Comparison of ENCODE assay signal across 27 cellular contexts in the genomic region with DNA sequence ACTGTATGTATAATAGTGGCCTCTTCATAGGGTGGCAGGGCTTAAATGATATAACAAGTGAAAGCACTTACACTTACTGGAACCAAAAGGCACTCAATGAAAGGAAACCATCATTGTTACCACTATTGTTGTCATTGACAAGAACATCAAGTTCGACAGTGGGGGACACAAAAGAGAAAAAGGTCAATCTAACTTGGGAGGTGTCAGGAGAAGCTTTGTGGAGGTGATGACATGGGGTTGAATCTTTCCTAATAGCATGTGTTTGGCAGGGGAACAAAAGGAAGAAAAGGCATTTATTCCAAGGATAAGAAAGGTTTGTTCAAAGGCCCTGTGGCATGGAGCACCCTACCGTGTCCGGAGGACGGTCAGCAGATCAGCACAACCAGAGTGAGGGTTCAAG. TPM values are rescaled to one million over a fixed set of nuclear protein-coding genes. Genes with fewer than 3 reads are reported as not detected.
"Had no signal": no experiment of that assay in that cellular context is flagged by ENCODE, and none has a peak within 500 bp of the region (broad histone marks: within the 10 kb centered on the region; RNA-seq: fewer than 3 reads in every experiment).

No MANE protein-coding gene starts in this region.

- H3K9me3 ChIP-seq: pancreas, psoas muscle, suprapubic skin, thoracic aorta, tibial artery, upper lobe of right lung had no signal

- H3K4me1 ChIP-seq: pancreas, psoas muscle, suprapubic skin, tibial artery, upper lobe of right lung had no signal

- H3K4me3 ChIP-seq: lung, pancreas, psoas muscle, skin epidermis, suprapubic skin, thoracic aorta, tibial artery, upper lobe of right lung had no signal

- FAIRE-seq: keratinocyte, pancreas, urothelium cell line had no signal

- H3K27me3 ChIP-seq: pancreas, suprapubic skin, tibial artery, upper lobe of right lung had no signal

- H3K27ac ChIP-seq: pancreas, psoas muscle, skin epidermis, suprapubic skin, thoracic aorta, tibial artery, upper lobe of right lung had no signal

- H3K36me3 ChIP-seq: thoracic aorta, upper lobe of right lung had no signal

- ATAC-seq: left lobe of liver; natural killer cell; pancreas; psoas muscle; sciatic nerve; stimulated activated effector memory CD8-positive, alpha-beta T cell treated with anti-CD3 and anti-CD28 coated beads, Interleukin-12 subunit alpha, Interleukin-12 subunit beta, amount 100 ng/mL, for 72 hours; upper lobe of right lung had no signal

- DNase-seq: hippocampal formation; kidney glomerular epithelial cell; left cardiac atrium; mesendoderm; naive B cell; natural killer cell; nephron progenitor cell; pancreas; psoas muscle; stimulated activated CD4-positive, alpha-beta T cell treated with anti-CD3 and anti-CD28 coated beads, Interleukin-12 subunit alpha, Interleukin-12 subunit beta, amount 100 ng/mL, for 4 hours; stimulated activated CD4-positive, alpha-beta T cell treated with anti-CD3 and anti-CD28 coated beads, Interleukin-15, amount 100 ng/mL, for 24 hours; stimulated activated CD4-positive, alpha-beta T cell treated with anti-CD3 and anti-CD28 coated beads, Interleukin-2, amount 100 ng/mL, for 24 hours; stimulated activated CD4-positive, alpha-beta T cell treated with anti-CD3 and anti-CD28 coated beads, Interleukin-4, amount 100 ng/mL, for 1 hour; stimulated activated naive CD4-positive, alpha-beta T cell; tibial artery; trophoblast cell; upper lobe of right lung had no signal

RNA-seq across cellular contexts. Expression of a gene that starts 18.2 kb away (rescaled TPM):
- total RNA-seq: left lobe of liver, mononuclear cell, natural killer cell, psoas muscle, upper lobe of right lung had no signal
- polyA plus RNA-seq: psoas muscle had no signal
